In genomic region chr4:152100378-152101201, GRCh38 we compare ENCODE assay signal across 8 cellular contexts.
A peak's percentile ranks its signal among the peaks of the same experiment; 100 is the strongest.
DNase-seq lines count a peak whose midpoint lies in the region; ATAC-seq and TF ChIP-seq lines count a peak whose summit lies in the region.

No MANE protein-coding gene starts in this region.

- TF ChIP-seq CTCF in upper lobe of left lung (IDR thresholded peaks at IDR 0.05), result no peak

- no peak overlapping the region for H3K9ac ChIP-seq in mucosa of rectum (ENCODE audit: low read depth in 1 of 2, low read length in 2 of 2)

- WGBS in upper lobe of left lung, 2 donors, result 74 to 80% methylated on average over 6 of the region's 6 CpGs

- H3K9me3 ChIP-seq in mucosa of rectum (ENCODE audit: control insufficient read depth in 2 of 2, low read length in 2 of 2) (no peaks in the 10 kb centered on the region), upper lobe of left lung (no peaks in the 10 kb centered on the region)

- TF ChIP-seq EP300 in upper lobe of left lung (IDR thresholded peaks at IDR 0.05), result no peak

- no peaks in the 10 kb centered on the region for H3K36me3 ChIP-seq in mucosa of rectum (ENCODE audit: control insufficient read depth in 2 of 2, insufficient read depth in 2 of 2, low read length in 2 of 2)
- no peaks in the 10 kb centered on the region for H3K36me3 ChIP-seq in upper lobe of left lung

- TF ChIP-seq POLR2A in upper lobe of left lung (IDR thresholded peaks at IDR 0.05), result peak in 1 of 4 donors; percentile 50

- H3K4me1 ChIP-seq in mucosa of rectum (ENCODE audit: control insufficient read depth in 2 of 2, insufficient read depth in 2 of 2, low read length in 2 of 2) (peaks cover 3 to 10% of the 10 kb centered on the region in 2 donors), upper lobe of left lung (peaks cover 0 to 8% (median 3%) of the 10 kb centered on the region in 4 donors)

- H3K4me3 ChIP-seq in mucosa of rectum (ENCODE audit: low read length in 2 of 2) (no peak overlapping the region), upper lobe of left lung (no peak overlapping the region)

- H3K27me3 ChIP-seq in mucosa of rectum (ENCODE audit: control insufficient read depth in 2 of 2, insufficient read depth in 2 of 2, low read length in 2 of 2) (no peaks in the 10 kb centered on the region), upper lobe of left lung (no peaks in the 10 kb centered on the region)

- DNase-seq in NK-92 treated with Interleukin-12 subunit alpha and Interleukin-12 subunit beta, amount 100 ng/mL, for 24 hours (lab: John Stamatoyannopoulos, UW), result peak; percentile 77
- DNase-seq in activated gamma-delta T cell treated with anti-CD3 and anti-CD28 coated beads, Interleukin-2, amount 50 U/mL, for 16 hours (ENCODE audit: low read depth), result peak; percentile 63
- peak in 1 of 2 donors; percentile 34 for DNase-seq in upper lobe of left lung
- DNase-seq in EL, result no peak
- DNase-seq in NCI-H1436 (lab: John Stamatoyannopoulos, UW), result no peak

- peak; percentile 46 for ATAC-seq in GM18873 (IDR thresholded peaks at IDR 0.05; ENCODE audit: low FRiP score, unreplicated experiment)
- peak in 1 of 2 donors; percentile 27 for ATAC-seq in upper lobe of left lung (ENCODE audit: low FRiP score in 2 of 2)
- no peak for ATAC-seq in HG03095 (IDR thresholded peaks at IDR 0.05; ENCODE audit: unreplicated experiment)

- H3K27ac ChIP-seq in mucosa of rectum (ENCODE audit: low read depth in 2 of 2, low read length in 2 of 2), result peak overlapping the region; percentile 10 to 49
- peak overlapping the region in 3 of 4 donors; percentile 30 to 49 (median 45) for H3K27ac ChIP-seq in upper lobe of left lung

Comparison
In these comparisons a context has a peak if more than half of its experiments do, and no peak if none do; other contexts are left out.
1. DNase-seq: peak in NK-92 treated with Interleukin-12 subunit alpha and Interleukin-12 subunit beta, amount 100 ng/mL, for 24 hours (single experiment) and activated gamma-delta T cell treated with anti-CD3 and anti-CD28 coated beads, Interleukin-2, amount 50 U/mL, for 16 hours (single experiment); none in EL (single experiment) and NCI-H1436 (single experiment).